Comparison of ENCODE assay signal across 1 cellular context in the genomic region with DNA sequence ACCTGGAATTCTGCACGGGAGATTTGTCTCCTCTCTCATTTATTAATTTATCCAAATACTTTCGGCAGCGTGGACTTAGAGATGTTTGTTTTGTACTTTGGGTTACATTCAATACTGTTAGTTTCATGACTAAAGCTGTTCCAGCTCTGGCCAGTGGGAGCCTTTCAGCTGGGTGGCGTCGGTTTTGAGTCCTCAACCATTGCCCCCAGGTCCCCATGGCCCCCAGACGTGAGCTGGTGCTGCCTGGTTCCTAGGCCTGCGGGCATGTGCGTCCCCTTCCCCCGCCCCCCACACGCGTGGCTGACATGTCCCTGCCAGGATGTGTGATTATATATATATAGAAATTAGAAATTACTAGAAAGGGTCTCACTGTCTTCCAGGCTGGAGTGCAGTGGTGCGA.
TF ChIP-seq lines count a peak whose summit lies in the region.

No MANE protein-coding gene starts in this region.

TF ChIP-seq in WTC11, 78 proteins besides CTCF, POLR2A, EP300 and RAD21 (continued from another document):
- TF ChIP-seq, protein P1, sequence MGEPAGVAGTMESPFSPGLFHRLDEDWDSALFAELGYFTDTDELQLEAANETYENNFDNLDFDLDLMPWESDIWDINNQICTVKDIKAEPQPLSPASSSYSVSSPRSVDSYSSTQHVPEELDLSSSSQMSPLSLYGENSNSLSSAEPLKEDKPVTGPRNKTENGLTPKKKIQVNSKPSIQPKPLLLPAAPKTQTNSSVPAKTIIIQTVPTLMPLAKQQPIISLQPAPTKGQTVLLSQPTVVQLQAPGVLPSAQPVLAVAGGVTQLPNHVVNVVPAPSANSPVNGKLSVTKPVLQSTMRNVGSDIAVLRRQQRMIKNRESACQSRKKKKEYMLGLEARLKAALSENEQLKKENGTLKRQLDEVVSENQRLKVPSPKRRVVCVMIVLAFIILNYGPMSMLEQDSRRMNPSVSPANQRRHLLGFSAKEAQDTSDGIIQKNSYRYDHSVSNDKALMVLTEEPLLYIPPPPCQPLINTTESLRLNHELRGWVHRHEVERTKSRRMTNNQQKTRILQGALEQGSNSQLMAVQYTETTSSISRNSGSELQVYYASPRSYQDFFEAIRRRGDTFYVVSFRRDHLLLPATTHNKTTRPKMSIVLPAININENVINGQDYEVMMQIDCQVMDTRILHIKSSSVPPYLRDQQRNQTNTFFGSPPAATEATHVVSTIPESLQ (CRISPR knock-in tag; IDR thresholded peaks at IDR 0.05) = no peak
- TF ChIP-seq HMGA2 (CRISPR knock-in tag; IDR thresholded peaks at IDR 0.05) (no peak), ZNF423 (CRISPR knock-in tag; IDR thresholded peaks at IDR 0.05) (no peak), ZNF138 (CRISPR knock-in tag; conservative IDR thresholded peaks at IDR 0.05) (no peak), ZNF263 (CRISPR knock-in tag; IDR thresholded peaks at IDR 0.05; ENCODE audit: low read depth) (no peak), ZNF219 (CRISPR knock-in tag; IDR thresholded peaks at IDR 0.05; ENCODE audit: borderline replicate concordance) (no peak), E2F5 (CRISPR knock-in tag; IDR thresholded peaks at IDR 0.05) (no peak), MYBL2 (CRISPR knock-in tag; IDR thresholded peaks at IDR 0.05) (no peak)
- TF ChIP-seq, protein P2, sequence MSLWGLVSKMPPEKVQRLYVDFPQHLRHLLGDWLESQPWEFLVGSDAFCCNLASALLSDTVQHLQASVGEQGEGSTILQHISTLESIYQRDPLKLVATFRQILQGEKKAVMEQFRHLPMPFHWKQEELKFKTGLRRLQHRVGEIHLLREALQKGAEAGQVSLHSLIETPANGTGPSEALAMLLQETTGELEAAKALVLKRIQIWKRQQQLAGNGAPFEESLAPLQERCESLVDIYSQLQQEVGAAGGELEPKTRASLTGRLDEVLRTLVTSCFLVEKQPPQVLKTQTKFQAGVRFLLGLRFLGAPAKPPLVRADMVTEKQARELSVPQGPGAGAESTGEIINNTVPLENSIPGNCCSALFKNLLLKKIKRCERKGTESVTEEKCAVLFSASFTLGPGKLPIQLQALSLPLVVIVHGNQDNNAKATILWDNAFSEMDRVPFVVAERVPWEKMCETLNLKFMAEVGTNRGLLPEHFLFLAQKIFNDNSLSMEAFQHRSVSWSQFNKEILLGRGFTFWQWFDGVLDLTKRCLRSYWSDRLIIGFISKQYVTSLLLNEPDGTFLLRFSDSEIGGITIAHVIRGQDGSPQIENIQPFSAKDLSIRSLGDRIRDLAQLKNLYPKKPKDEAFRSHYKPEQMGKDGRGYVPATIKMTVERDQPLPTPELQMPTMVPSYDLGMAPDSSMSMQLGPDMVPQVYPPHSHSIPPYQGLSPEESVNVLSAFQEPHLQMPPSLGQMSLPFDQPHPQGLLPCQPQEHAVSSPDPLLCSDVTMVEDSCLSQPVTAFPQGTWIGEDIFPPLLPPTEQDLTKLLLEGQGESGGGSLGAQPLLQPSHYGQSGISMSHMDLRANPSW (CRISPR knock-in tag; conservative IDR thresholded peaks at IDR 0.05; ENCODE audit: low read depth) = no peak
- TF ChIP-seq, protein P3, sequence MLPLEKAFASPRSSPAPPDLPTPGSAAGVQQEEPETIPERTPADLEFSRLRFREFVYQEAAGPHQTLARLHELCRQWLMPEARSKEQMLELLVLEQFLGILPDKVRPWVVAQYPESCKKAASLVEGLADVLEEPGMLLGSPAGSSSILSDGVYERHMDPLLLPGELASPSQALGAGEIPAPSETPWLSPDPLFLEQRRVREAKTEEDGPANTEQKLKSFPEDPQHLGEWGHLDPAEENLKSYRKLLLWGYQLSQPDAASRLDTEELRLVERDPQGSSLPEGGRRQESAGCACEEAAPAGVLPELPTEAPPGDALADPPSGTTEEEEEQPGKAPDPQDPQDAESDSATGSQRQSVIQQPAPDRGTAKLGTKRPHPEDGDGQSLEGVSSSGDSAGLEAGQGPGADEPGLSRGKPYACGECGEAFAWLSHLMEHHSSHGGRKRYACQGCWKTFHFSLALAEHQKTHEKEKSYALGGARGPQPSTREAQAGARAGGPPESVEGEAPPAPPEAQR (CRISPR knock-in tag; IDR thresholded peaks at IDR 0.05) = no peak
